Comparison of ENCODE assay signal across 17 cellular contexts in the genomic region with DNA sequence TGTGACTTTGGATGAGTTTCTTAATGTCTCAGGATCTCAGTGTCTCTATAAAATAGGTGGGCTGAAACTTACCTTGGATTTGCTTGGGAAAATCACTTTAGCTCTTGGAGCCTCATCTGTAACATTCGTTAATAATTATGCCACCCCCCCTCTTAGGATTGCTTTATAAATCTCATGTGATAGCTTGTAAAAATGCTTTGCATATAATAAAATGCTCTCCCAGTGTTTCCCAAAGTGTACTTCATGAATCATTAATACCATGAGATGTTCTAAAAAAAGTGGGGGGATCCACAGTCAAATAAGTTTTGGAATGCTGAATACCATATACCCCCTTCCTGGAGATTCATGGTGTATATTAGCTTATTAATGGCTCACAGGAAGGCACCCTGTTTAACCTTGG. TPM values are rescaled to one million over a fixed set of nuclear protein-coding genes. Genes with fewer than 3 reads are reported as not detected.
A peak's percentile ranks its signal among the peaks of the same experiment; 100 is the strongest.
DNase-seq lines count a peak whose midpoint lies in the region; ATAC-seq and TF ChIP-seq lines count a peak whose summit lies in the region.
"Had no signal": no experiment of that assay in that cellular context is flagged by ENCODE, and none has a peak within 500 bp of the region (broad histone marks: within the 10 kb centered on the region; RNA-seq: fewer than 3 reads in every experiment).

No MANE protein-coding gene starts in this region.

- H4K8ac ChIP-seq in IMR-90 (ENCODE audit: low read depth in 2 of 2, low read length in 2 of 2) = no peak overlapping the region

- no peak overlapping the region for H2AFZ ChIP-seq in IMR-90 (replicated peaks; ENCODE audit: low read length, poor library complexity)

- CTCF ChIA-PET in IMR-90 (lab: Yijun Ruan, JAX) = interaction anchor here (1.0 kb wide), 1 partner anchor 361 kb away, joined by 4 read pairs; no protein-coding TSS in a partner anchor

- H3K4me2 ChIP-seq in IMR-90 (ENCODE audit: low read depth, low read length) = no peak overlapping the region
- H3K4me2 ChIP-seq: A549; BLaER1 treated with 17β-estradiol and CSF1 and Interleukin-3, amounts not matched to agents 10 nM and 100 nM had no signal

- no peak overlapping the region for H3K56ac ChIP-seq in IMR-90 (ENCODE audit: extremely low read depth, insufficient read depth, low read length)

- ATAC-seq in IMR-90 (ENCODE audit: low read depth) (no peak), GM19463 (IDR thresholded peaks at IDR 0.05; ENCODE audit: unreplicated experiment) (no peak)
- ATAC-seq: A549, HCT116, HepG2 had no signal

- no peaks in the 10 kb centered on the region for H3K36me3 ChIP-seq in IMR-90 (ENCODE audit: control insufficient read depth, insufficient read depth, low read length)
- no peaks in the 10 kb centered on the region for H3K36me3 ChIP-seq in prostate gland
- H3K36me3 ChIP-seq: BLaER1 treated with 17β-estradiol and CSF1 and Interleukin-3, amounts not matched to agents 10 nM and 100 nM had no signal

- 0 out of 3 replicates have a peak overlapping the region, but pooled peaks have one; percentile 11 for H2BK15ac ChIP-seq in IMR-90 (ENCODE audit: low read depth, low read length)

- intact Hi-C loops in IMR-90 (cut with micrococcal nuclease) = no loop called here
- intact Hi-C loops in prostate gland (cut with DNase I) = no loop called here

- no peak overlapping the region for H4K91ac ChIP-seq in IMR-90 (ENCODE audit: insufficient read depth, low read depth, low read length)

- no peaks in the 10 kb centered on the region for H3K79me1 ChIP-seq in IMR-90 (ENCODE audit: low read depth in 1 of 2, low read length in 2 of 2)

- TF ChIP-seq POLR2A in IMR-90 (IDR thresholded peaks at IDR 0.05; ENCODE audit: low read depth, low read length) = no peak
- no peak for TF ChIP-seq POLR2A in prostate gland (IDR thresholded peaks at IDR 0.05)

- DNase-seq in IMR-90 (no peak), prostate gland (ENCODE audit: low spot score) (no peak), AG08396 (ENCODE audit: low spot score) (no peak), NCI-H1105 treated with DMSO at 0.1 percent for 48 hours (lab: John Stamatoyannopoulos, UW) (no peak)
- DNase-seq: AML-193; CD4-positive, CD25-positive, alpha-beta regulatory T cell; DMS 273 treated with DMSO at 0.1 percent for 48 hours had no signal

- H4K5ac ChIP-seq in IMR-90 (ENCODE audit: low read depth, low read length) = no peak overlapping the region

- no CpG with 5 or more reads among the region's 1 CpG for WGBS in IMR-90 (ENCODE audit: extremely low coverage in 2 of 2, insufficient read length in 1 of 2), 2 experiments
- WGBS in prostate gland = 9% methylated on average over 1 of the region's 1 CpG

- H3K4ac ChIP-seq in IMR-90 (ENCODE audit: low read depth, low read length) = no peak overlapping the region

- H3K9me1 ChIP-seq in IMR-90 (ENCODE audit: insufficient read depth, low read length) = peaks cover 9% of the 10 kb centered on the region

- no peak overlapping the region for H2BK5ac ChIP-seq in IMR-90 (ENCODE audit: low read depth, low read length, poor library complexity, severe bottlenecking)

- no peak for TF ChIP-seq RAD21 in IMR-90 (IDR thresholded peaks at IDR 0.05; ENCODE audit: low read length)

- H3K4me1 ChIP-seq in IMR-90 (ENCODE audit: control insufficient read depth, insufficient read depth, low read length) (peaks cover 8% of the 10 kb centered on the region), prostate gland (replicated peaks) (no peaks in the 10 kb centered on the region)

- H3K23ac ChIP-seq in IMR-90 (ENCODE audit: low read depth, low read length) = no peak overlapping the region

- no peaks in the 10 kb centered on the region for H4K20me1 ChIP-seq in IMR-90 (ENCODE audit: insufficient read depth, low read length)
- H4K20me1 ChIP-seq: BLaER1 treated with 17β-estradiol and CSF1 and Interleukin-3, amounts not matched to agents 10 nM and 100 nM had no signal

- H3K18ac ChIP-seq in IMR-90 (ENCODE audit: low read depth, low read length) = no peak overlapping the region; the same call in 1 of the 2 replicates

- no peak overlapping the region for H2BK120ac ChIP-seq in IMR-90 (ENCODE audit: low read depth, low read length)

- dilution Hi-C loops in IMR-90 (cut with HindIII; ENCODE audit: low sequenced_read_pairs, unreplicated experiment) = no loop called here

- H3K27me3 ChIP-seq in IMR-90 (ENCODE audit: control insufficient read depth, insufficient read depth, low read length) (no peaks in the 10 kb centered on the region), prostate gland (replicated peaks; ENCODE audit: insufficient read depth) (no peaks in the 10 kb centered on the region)
- H3K27me3 ChIP-seq: BLaER1 treated with 17β-estradiol and CSF1 and Interleukin-3, amounts not matched to agents 10 nM and 100 nM had no signal

- H2AK5ac ChIP-seq in IMR-90 (ENCODE audit: low read depth, low read length) = peak overlapping the region; percentile 58; the same call in 1 of the 2 replicates

- no peak overlapping the region for H2BK20ac ChIP-seq in IMR-90 (ENCODE audit: low read depth, low read length)

- H3K14ac ChIP-seq in IMR-90 (replicated peaks; ENCODE audit: low read depth, low read length) = no peak overlapping the region

- no peak overlapping the region for H3K27ac ChIP-seq in IMR-90 (ENCODE audit: insufficient read depth, low read length)
- H3K27ac ChIP-seq in VCaP = peak overlapping the region; percentile 97; the same call in 1 of the 2 replicates
- H3K27ac ChIP-seq in prostate gland = peak overlapping the region; percentile 25 to 32
- H3K27ac ChIP-seq: A549; BLaER1 treated with 17β-estradiol and CSF1 and Interleukin-3, amounts not matched to agents 10 nM and 100 nM had no signal

- no peak overlapping the region for H2AK9ac ChIP-seq in IMR-90 (replicated peaks; ENCODE audit: low read depth, low read length, poor library complexity)

- H3K4me3 ChIP-seq in IMR-90 (ENCODE audit: insufficient read depth, low read depth, low read length) (no peak overlapping the region), prostate gland (no peak overlapping the region)
- H3K4me3 ChIP-seq: A549; BLaER1 treated with 17β-estradiol and CSF1 and Interleukin-3, amounts not matched to agents 10 nM and 100 nM had no signal

- BruUV-seq in IMR-90 (replicated peaks; lab: Mats Ljungman, UMichigan) = no TSS peak

- in situ Hi-C loops in IMR-90 (cut with MboI; ENCODE audit: low sequenced_read_pairs) = no loop called here

- POLR2A ChIA-PET in IMR-90 (lab: Charles Lee; ENCODE audit: unreplicated experiment) = interaction anchor here (0.5 kb wide), 1 partner anchor 418 kb away, joined by 10 read pairs; no protein-coding TSS in a partner anchor

- H3K9ac ChIP-seq in IMR-90 (ENCODE audit: low read depth, low read length) = no peak overlapping the region
- H3K9ac ChIP-seq: BLaER1 treated with 17β-estradiol and CSF1 and Interleukin-3, amounts not matched to agents 10 nM and 100 nM had no signal

- TF ChIP-seq CTCF in IMR-90 (conservative IDR thresholded peaks at IDR 0.05; ENCODE audit: low read depth, low read length) = no peak
- TF ChIP-seq CTCF in VCaP (conservative IDR thresholded peaks at IDR 0.05) = no peak
- no peak for TF ChIP-seq CTCF in prostate gland (IDR thresholded peaks at IDR 0.05)

- H3K9me3 ChIP-seq in IMR-90 (ENCODE audit: control insufficient read depth, insufficient read depth, low read length) (peaks cover 6% of the 10 kb centered on the region), prostate gland (no peaks in the 10 kb centered on the region)
- H3K9me3 ChIP-seq: A549 had no signal

TF ChIP-seq in IMR-90, 13 proteins besides CTCF, POLR2A, EP300 and RAD21 (continues in another document):
- no peak for TF ChIP-seq CEBPB (IDR thresholded peaks at IDR 0.05; ENCODE audit: low read depth, low read length)
- TF ChIP-seq FOS (IDR thresholded peaks at IDR 0.05; ENCODE audit: low read depth, low read length) = no peak
- no peak for TF ChIP-seq SMC3 (IDR thresholded peaks at IDR 0.05; ENCODE audit: low read depth, low read length)
- TF ChIP-seq NFE2L2 (IDR thresholded peaks at IDR 0.05; ENCODE audit: low read depth, low read length) = no peak
- no peak for TF ChIP-seq USF2 (IDR thresholded peaks at IDR 0.05; ENCODE audit: low read depth, low read length)
- TF ChIP-seq MAZ (IDR thresholded peaks at IDR 0.05; ENCODE audit: borderline replicate concordance, low read depth, low read length) = no peak
- no peak for TF ChIP-seq MAFK (IDR thresholded peaks at IDR 0.05; ENCODE audit: low read depth, low read length)
- no peak for TF ChIP-seq RFX5 (IDR thresholded peaks at IDR 0.05; ENCODE audit: low read depth, low read length)

RNA-seq across cellular contexts. Expression of gene KRT39, which starts 5.2 kb away (rescaled TPM):
- not detected in 2 replicates for total RNA-seq in IMR-90 (2012; rRNA removed)
- 0.15 TPM in 1 of 2 replicates, not detected in the other for polyA plus RNA-seq in IMR-90 (2012; rRNA removed)
- polyA plus RNA-seq in IMR-90 (2012; cell fraction: cytosol; rRNA removed) = 0.08 and 0.16 TPM in 2 replicates
- polyA plus RNA-seq in IMR-90 (2012; cell fraction: nucleus; rRNA removed; ENCODE audit: low replicate concordance) = 0.09 TPM in 1 of 2 replicates, not detected in the other
- total RNA-seq in prostate gland = not detected
- total RNA-seq: CD4-positive, CD25-positive, alpha-beta regulatory T cell; Daoy; G401; H4 had no signal
- polyA plus RNA-seq: A549; CD4-positive, CD25-positive, alpha-beta regulatory T cell had no signal

RNA-seq across cellular contexts. Expression of gene KRT40, which starts 22.5 kb away (rescaled TPM):
- not detected in 2 replicates for total RNA-seq in IMR-90 (2012; rRNA removed)
- polyA plus RNA-seq in IMR-90 (2012; rRNA removed) = not detected in 2 replicates
- not detected in 2 replicates for polyA plus RNA-seq in IMR-90 (2012; cell fraction: cytosol; rRNA removed)
- polyA plus RNA-seq in IMR-90 (2012; cell fraction: nucleus; rRNA removed; ENCODE audit: low replicate concordance) = not detected in 2 replicates
- under 1 TPM in 1 of 2 donors, not detected in 1; 0.74 TPM for total RNA-seq in prostate gland
- total RNA-seq: CD4-positive, CD25-positive, alpha-beta regulatory T cell; Daoy; G401; H4; HepG2 had no signal
- polyA plus RNA-seq: A549; AG04450; CD4-positive, CD25-positive, alpha-beta regulatory T cell; HepG2 had no signal

RNA-seq across cellular contexts. Expression of gene KRT23, which starts 24.1 kb away (rescaled TPM):
- total RNA-seq in IMR-90 (2012; rRNA removed) (0.28 and 0.36 TPM in 2 replicates), prostate gland (10 to 100 TPM; 19.6 to 38.9 TPM)
- polyA plus RNA-seq in IMR-90 (2012; rRNA removed) = 0.32 and 0.39 TPM in 2 replicates
- polyA plus RNA-seq in IMR-90 (2012; cell fraction: cytosol; rRNA removed) = 0.11 and 0.41 TPM in 2 replicates
- 0.09 and 0.17 TPM in 2 replicates for polyA plus RNA-seq in IMR-90 (2012; cell fraction: nucleus; rRNA removed; ENCODE audit: low replicate concordance)
- total RNA-seq: CD4-positive, CD25-positive, alpha-beta regulatory T cell; Daoy; G401; H4 had no signal
- polyA plus RNA-seq: A549; CD4-positive, CD25-positive, alpha-beta regulatory T cell had no signal

RNA-seq across cellular contexts. Expression of gene KRTAP3-3, which starts 32.4 kb away (rescaled TPM):
- total RNA-seq in IMR-90 (2012; rRNA removed) = not detected in 2 replicates
- not detected in 2 replicates for polyA plus RNA-seq in IMR-90 (2012; rRNA removed)
- not detected in 2 replicates for polyA plus RNA-seq in IMR-90 (2012; cell fraction: cytosol; rRNA removed)
- not detected in 2 replicates for polyA plus RNA-seq in IMR-90 (2012; cell fraction: nucleus; rRNA removed; ENCODE audit: low replicate concordance)
- not detected for total RNA-seq in prostate gland
- total RNA-seq: CD4-positive, CD25-positive, alpha-beta regulatory T cell; Daoy; G401; H4; HepG2 had no signal
- polyA plus RNA-seq: A549; AG04450; CD4-positive, CD25-positive, alpha-beta regulatory T cell; HepG2 had no signal

RNA-seq across cellular contexts. Expression of gene KRTAP3-2, which starts 38.1 kb away (rescaled TPM):
- not detected in 2 replicates for total RNA-seq in IMR-90 (2012; rRNA removed)
- polyA plus RNA-seq in IMR-90 (2012; rRNA removed) = not detected in 2 replicates
- polyA plus RNA-seq in IMR-90 (2012; cell fraction: cytosol; rRNA removed) = not detected in 2 replicates
- polyA plus RNA-seq in IMR-90 (2012; cell fraction: nucleus; rRNA removed; ENCODE audit: low replicate concordance) = not detected in 2 replicates
- not detected for total RNA-seq in prostate gland
- total RNA-seq: CD4-positive, CD25-positive, alpha-beta regulatory T cell; Daoy; G401; H4; HepG2 had no signal
- polyA plus RNA-seq: A549; AG04450; CD4-positive, CD25-positive, alpha-beta regulatory T cell; HepG2 had no signal

Comparison
In these comparisons a context has a peak if more than half of its experiments do, and no peak if none do; other contexts are left out.
1. RNA of gene KRT23, which starts 24.1 kb away (total RNA-seq): 19.6 to 38.9 TPM in prostate gland; 0.28 to 0.36 TPM in IMR-90; every median in the first group is over 10 times any median in the second.